In genomic region chr2:63820969-63821368, GRCh38 we compare ENCODE assay signal across 13 cellular contexts.
"Had no signal": no experiment of that assay in that cellular context is flagged by ENCODE, and none has a peak within 500 bp of the region (broad histone marks: within the 10 kb centered on the region; RNA-seq: fewer than 3 reads in every experiment).

No MANE protein-coding gene starts in this region.

- H3K4me1 Mint-ChIP-seq: activated CD4-positive, alpha-beta T cell treated with anti-CD3 and anti-CD28 coated beads, Interleukin-2, amount 10 ng/mL, durations not matched to agents 7 days and 5 days; activated T-helper 17 cell treated with anti-CD3 and anti-CD28 coated beads, Interleukin-2, amount 50 U/mL, for 72 hours had no signal

- H3K4me3 Mint-ChIP-seq: activated CD4-positive, alpha-beta T cell treated with anti-CD3 and anti-CD28 coated beads, Interleukin-2, amount 10 ng/mL, durations not matched to agents 7 days and 5 days; activated T-helper 17 cell treated with anti-CD3 and anti-CD28 coated beads, Interleukin-2, amount 50 U/mL, for 72 hours; brain; dendritic cell treated with granulocyte-macrophage colony-stimulating factor and Interleukin-4, amounts not matched to agents 40 ng/mL and 50 ng/mL, for 4 days; nephron progenitor cell had no signal

- H3K27me3 ChIP-seq: tibial nerve, vagina had no signal

- H3K27me3 Mint-ChIP-seq: brain; dendritic cell treated with granulocyte-macrophage colony-stimulating factor and Interleukin-4, amounts not matched to agents 40 ng/mL and 50 ng/mL, for 4 days had no signal

- H3K36me3 Mint-ChIP-seq: brain had no signal

- H3K9me3 Mint-ChIP-seq: activated CD4-positive, alpha-beta T cell treated with anti-CD3 and anti-CD28 coated beads, Interleukin-2, amount 10 ng/mL, durations not matched to agents 7 days and 5 days; activated T-helper 17 cell treated with anti-CD3 and anti-CD28 coated beads, Interleukin-2, amount 50 U/mL, for 72 hours; brain; nephron progenitor cell had no signal

- H3K4me3 ChIP-seq: tibial nerve, vagina had no signal

- ATAC-seq: activated T-helper 17 cell treated with anti-CD3 and anti-CD28 coated beads, Interleukin-2, amount 50 U/mL, for 72 hours; left colon had no signal

- H3K27ac Mint-ChIP-seq: activated CD4-positive, alpha-beta T cell treated with anti-CD3 and anti-CD28 coated beads, Interleukin-2, amount 10 ng/mL, durations not matched to agents 7 days and 5 days; activated T-helper 17 cell treated with anti-CD3 and anti-CD28 coated beads, Interleukin-2, amount 50 U/mL, for 72 hours; dendritic cell treated with granulocyte-macrophage colony-stimulating factor and Interleukin-4, amounts not matched to agents 40 ng/mL and 50 ng/mL, for 4 days; nephron progenitor cell had no signal

- H3K9me3 ChIP-seq: tibial nerve, vagina had no signal

- H3K27ac ChIP-seq: vagina had no signal

- H3K4me1 ChIP-seq: vagina had no signal

- DNase-seq: activated CD4-positive, alpha-beta T cell treated with anti-CD3 and anti-CD28 coated beads, Interleukin-2, amount 10 ng/mL, durations not matched to agents 7 days and 5 days; activated naive CD4-positive, alpha-beta T cell treated with anti-CD3 and anti-CD28 coated beads, Interleukin-2, amount 50 U/mL, for 16 hours; activated T-cell treated with anti-CD3 and anti-CD28 coated beads for 4 hours; left colon; nephron progenitor cell; stimulated activated CD4-positive, alpha-beta T cell treated with anti-CD3 and anti-CD28 coated beads, Interleukin-15, amount 100 ng/mL, for 24 hours; stimulated activated CD4-positive, alpha-beta T cell treated with anti-CD3 and anti-CD28 coated beads, Interleukin-4, amount 100 ng/mL, for 4 hours; T1000 had no signal

- H3K36me3 ChIP-seq: tibial nerve, vagina had no signal
